In the genomic region with DNA sequence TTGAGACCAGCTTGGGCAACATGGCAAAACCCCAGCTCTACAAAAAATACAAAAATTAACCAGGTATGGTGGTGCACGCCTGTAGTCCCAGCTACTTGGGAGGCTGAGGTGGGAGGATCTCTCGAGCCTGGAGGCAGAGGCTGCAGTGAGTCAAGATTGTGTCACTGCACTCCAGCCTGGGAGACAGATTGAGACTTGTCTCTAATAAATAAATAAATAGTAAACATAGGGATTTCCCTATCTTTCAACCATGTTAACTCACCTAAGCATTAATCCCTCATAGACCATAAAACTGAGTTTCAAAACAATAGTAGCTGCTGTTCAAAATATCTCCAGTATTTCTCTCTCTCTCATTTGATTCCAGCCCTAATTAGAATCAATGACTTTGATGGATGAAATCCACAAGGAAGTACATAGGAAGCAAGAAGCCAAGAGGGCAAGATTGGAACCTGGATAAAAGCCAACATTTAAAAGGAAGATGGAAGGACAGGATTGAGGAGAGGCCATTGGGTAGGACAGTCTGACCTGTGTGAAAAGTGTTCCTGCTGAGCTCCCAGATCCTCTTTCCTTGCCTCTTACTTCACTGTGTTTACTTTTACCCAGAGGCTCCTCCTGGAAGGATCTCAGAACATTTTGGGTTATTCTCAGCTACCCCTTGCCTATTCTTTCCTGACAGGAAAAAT, we compare ENCODE assay signal across 16 cellular contexts.
"Had no signal": no experiment of that assay in that cellular context is flagged by ENCODE, and none has a peak within 500 bp of the region (broad histone marks: within the 10 kb centered on the region; RNA-seq: fewer than 3 reads in every experiment).

No MANE protein-coding gene starts in this region.

- H3K27me3 ChIP-seq: hepatocyte, tibial artery, uterus had no signal

- H3K79me2 ChIP-seq: hepatocyte had no signal

- H3K4me3 ChIP-seq: hepatocyte, left ventricle myocardium inferior, tibial artery, uterus had no signal

- H3K9me3 Mint-ChIP-seq: activated naive CD8-positive, alpha-beta T cell treated with anti-CD3 and anti-CD28 coated beads, Interleukin-2, amount 10 ng/mL, durations not matched to agents 7 days and 5 days; activated T-helper 1 cell treated with anti-CD3 and anti-CD28 coated beads, Interleukin-12 subunit alpha, Interleukin-12 subunit beta, Interleukin-2, Interleukin-4 antibody, amounts not matched to agents 30 ng/mL and 10 ng/mL and 1 ng/mL, durations not matched to agents 14 hours and 24 hours and 36 hours; brain; central memory CD8-positive, alpha-beta T cell; dendritic cell treated with granulocyte-macrophage colony-stimulating factor and Interleukin-4, amounts not matched to agents 40 ng/mL and 50 ng/mL, for 4 days; natural killer cell; T-helper 2 cell treated with Interferon-gamma antibody and Interleukin-4, amounts not matched to agents 5 μg/mL and 100 μg/mL, for 36 hours had no signal

- ATAC-seq: natural killer cell had no signal

- H3K9me3 ChIP-seq: left ventricle myocardium inferior, tibial artery, uterus had no signal

- H2AFZ ChIP-seq: hepatocyte had no signal

- H3K4me2 ChIP-seq: hepatocyte had no signal

- H3K27ac ChIP-seq: hepatocyte, left ventricle myocardium inferior, tibial artery, uterus had no signal

- H3K4me3 Mint-ChIP-seq: activated naive CD8-positive, alpha-beta T cell treated with anti-CD3 and anti-CD28 coated beads, Interleukin-2, amount 10 ng/mL, durations not matched to agents 7 days and 5 days; activated T-helper 1 cell treated with anti-CD3 and anti-CD28 coated beads, Interleukin-12 subunit alpha, Interleukin-12 subunit beta, Interleukin-2, Interleukin-4 antibody, amounts not matched to agents 30 ng/mL and 10 ng/mL and 1 ng/mL, durations not matched to agents 14 hours and 24 hours and 36 hours; brain; central memory CD8-positive, alpha-beta T cell; dendritic cell treated with granulocyte-macrophage colony-stimulating factor and Interleukin-4, amounts not matched to agents 40 ng/mL and 50 ng/mL, for 4 days; natural killer cell; T-helper 2 cell treated with Interferon-gamma antibody and Interleukin-4, amounts not matched to agents 5 μg/mL and 100 μg/mL, for 36 hours had no signal

- H3K4me1 ChIP-seq: uterus had no signal

- H3K4me1 Mint-ChIP-seq: activated naive CD8-positive, alpha-beta T cell treated with anti-CD3 and anti-CD28 coated beads, Interleukin-2, amount 10 ng/mL, durations not matched to agents 7 days and 5 days; brain; central memory CD8-positive, alpha-beta T cell; natural killer cell had no signal

- H3K36me3 ChIP-seq: left ventricle myocardium inferior, tibial artery, uterus had no signal

- H3K36me3 Mint-ChIP-seq: activated naive CD8-positive, alpha-beta T cell treated with anti-CD3 and anti-CD28 coated beads, Interleukin-2, amount 10 ng/mL, durations not matched to agents 7 days and 5 days; brain; natural killer cell had no signal

- H3K27ac Mint-ChIP-seq: activated naive CD8-positive, alpha-beta T cell treated with anti-CD3 and anti-CD28 coated beads, Interleukin-2, amount 10 ng/mL, durations not matched to agents 7 days and 5 days; activated T-helper 1 cell treated with anti-CD3 and anti-CD28 coated beads, Interleukin-12 subunit alpha, Interleukin-12 subunit beta, Interleukin-2, Interleukin-4 antibody, amounts not matched to agents 30 ng/mL and 10 ng/mL and 1 ng/mL, durations not matched to agents 14 hours and 24 hours and 36 hours; brain; dendritic cell treated with granulocyte-macrophage colony-stimulating factor and Interleukin-4, amounts not matched to agents 40 ng/mL and 50 ng/mL, for 4 days; natural killer cell; T-helper 2 cell treated with Interferon-gamma antibody and Interleukin-4, amounts not matched to agents 5 μg/mL and 100 μg/mL, for 36 hours had no signal

- DNase-seq: activated CD4-positive, alpha-beta T cell treated with anti-CD3 and anti-CD28 coated beads, Interleukin-2, amount 50 U/mL, for 1 hour; activated naive CD4-positive, alpha-beta T cell; activated naive CD8-positive, alpha-beta T cell treated with anti-CD3 and anti-CD28 coated beads, Interleukin-2, amount 10 ng/mL, durations not matched to agents 7 days and 5 days; left ventricle myocardium inferior; natural killer cell; nucleus accumbens; stimulated activated CD4-positive, alpha-beta T cell treated with anti-CD3 and anti-CD28 coated beads, Interleukin-4, amount 100 ng/mL, for 1 hour; stimulated activated naive CD4-positive, alpha-beta T cell; tibial artery; uterus had no signal

- H3K27me3 Mint-ChIP-seq: brain; central memory CD8-positive, alpha-beta T cell; dendritic cell treated with granulocyte-macrophage colony-stimulating factor and Interleukin-4, amounts not matched to agents 40 ng/mL and 50 ng/mL, for 4 days had no signal
